In genomic region chr1:7905262-7905661, GRCh38 we compare ENCODE assay signal across 3 cellular contexts.
A peak's percentile ranks its signal among the peaks of the same experiment; 100 is the strongest.
TF ChIP-seq lines count a peak whose summit lies in the region.

No MANE protein-coding gene starts in this region.

TF ChIP-seq in HepG2, 621 proteins besides CTCF, POLR2A, EP300 and RAD21:
- TF ChIP-seq ZNF12 (CRISPR knock-in tag; IDR thresholded peaks at IDR 0.05), result no peak
- TF ChIP-seq, protein P1, sequence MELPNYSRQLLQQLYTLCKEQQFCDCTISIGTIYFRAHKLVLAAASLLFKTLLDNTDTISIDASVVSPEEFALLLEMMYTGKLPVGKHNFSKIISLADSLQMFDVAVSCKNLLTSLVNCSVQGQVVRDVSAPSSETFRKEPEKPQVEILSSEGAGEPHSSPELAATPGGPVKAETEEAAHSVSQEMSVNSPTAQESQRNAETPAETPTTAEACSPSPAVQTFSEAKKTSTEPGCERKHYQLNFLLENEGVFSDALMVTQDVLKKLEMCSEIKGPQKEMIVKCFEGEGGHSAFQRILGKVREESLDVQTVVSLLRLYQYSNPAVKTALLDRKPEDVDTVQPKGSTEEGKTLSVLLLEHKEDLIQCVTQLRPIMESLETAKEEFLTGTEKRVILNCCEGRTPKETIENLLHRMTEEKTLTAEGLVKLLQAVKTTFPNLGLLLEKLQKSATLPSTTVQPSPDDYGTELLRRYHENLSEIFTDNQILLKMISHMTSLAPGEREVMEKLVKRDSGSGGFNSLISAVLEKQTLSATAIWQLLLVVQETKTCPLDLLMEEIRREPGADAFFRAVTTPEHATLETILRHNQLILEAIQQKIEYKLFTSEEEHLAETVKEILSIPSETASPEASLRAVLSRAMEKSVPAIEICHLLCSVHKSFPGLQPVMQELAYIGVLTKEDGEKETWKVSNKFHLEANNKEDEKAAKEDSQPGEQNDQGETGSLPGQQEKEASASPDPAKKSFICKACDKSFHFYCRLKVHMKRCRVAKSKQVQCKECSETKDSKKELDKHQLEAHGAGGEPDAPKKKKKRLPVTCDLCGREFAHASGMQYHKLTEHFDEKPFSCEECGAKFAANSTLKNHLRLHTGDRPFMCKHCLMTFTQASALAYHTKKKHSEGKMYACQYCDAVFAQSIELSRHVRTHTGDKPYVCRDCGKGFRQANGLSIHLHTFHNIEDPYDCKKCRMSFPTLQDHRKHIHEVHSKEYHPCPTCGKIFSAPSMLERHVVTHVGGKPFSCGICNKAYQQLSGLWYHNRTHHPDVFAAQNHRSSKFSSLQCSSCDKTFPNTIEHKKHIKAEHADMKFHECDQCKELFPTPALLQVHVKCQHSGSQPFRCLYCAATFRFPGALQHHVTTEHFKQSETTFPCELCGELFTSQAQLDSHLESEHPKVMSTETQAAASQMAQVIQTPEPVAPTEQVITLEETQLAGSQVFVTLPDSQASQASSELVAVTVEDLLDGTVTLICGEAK (IDR thresholded peaks at IDR 0.05), result peak; percentile 66
- TF ChIP-seq, protein P1 (CRISPR knock-in tag; IDR thresholded peaks at IDR 0.05), result no peak
TF ChIP-seq in HepG2: peak in this region for 1.

TF ChIP-seq in HEK293T, 16 proteins besides CTCF, POLR2A, EP300 and RAD21:
- TF ChIP-seq ELF4 (IDR thresholded peaks at IDR 0.05), result peak; percentile 16; the same call in 1 of the 2 replicates
- TF ChIP-seq FOXM1 (IDR thresholded peaks at IDR 0.05; ENCODE audit: borderline replicate concordance), result no peak

TF ChIP-seq in K562, 482 proteins besides CTCF, POLR2A, EP300 and RAD21:
- TF ChIP-seq, protein P1 (IDR thresholded peaks at IDR 0.05), result peak; percentile 76
- TF ChIP-seq, protein P1 (CRISPR knock-in tag; IDR thresholded peaks at IDR 0.05), result no peak
- TF ChIP-seq, protein P2, sequence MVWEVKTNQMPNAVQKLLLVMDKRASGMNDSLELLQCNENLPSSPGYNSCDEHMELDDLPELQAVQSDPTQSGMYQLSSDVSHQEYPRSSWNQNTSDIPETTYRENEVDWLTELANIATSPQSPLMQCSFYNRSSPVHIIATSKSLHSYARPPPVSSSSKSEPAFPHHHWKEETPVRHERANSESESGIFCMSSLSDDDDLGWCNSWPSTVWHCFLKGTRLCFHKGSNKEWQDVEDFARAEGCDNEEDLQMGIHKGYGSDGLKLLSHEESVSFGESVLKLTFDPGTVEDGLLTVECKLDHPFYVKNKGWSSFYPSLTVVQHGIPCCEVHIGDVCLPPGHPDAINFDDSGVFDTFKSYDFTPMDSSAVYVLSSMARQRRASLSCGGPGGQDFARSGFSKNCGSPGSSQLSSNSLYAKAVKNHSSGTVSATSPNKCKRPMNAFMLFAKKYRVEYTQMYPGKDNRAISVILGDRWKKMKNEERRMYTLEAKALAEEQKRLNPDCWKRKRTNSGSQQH (CRISPR knock-in tag; IDR thresholded peaks at IDR 0.05), result no peak
